ENCODE assay signal across 11 cellular contexts in the genomic region with DNA sequence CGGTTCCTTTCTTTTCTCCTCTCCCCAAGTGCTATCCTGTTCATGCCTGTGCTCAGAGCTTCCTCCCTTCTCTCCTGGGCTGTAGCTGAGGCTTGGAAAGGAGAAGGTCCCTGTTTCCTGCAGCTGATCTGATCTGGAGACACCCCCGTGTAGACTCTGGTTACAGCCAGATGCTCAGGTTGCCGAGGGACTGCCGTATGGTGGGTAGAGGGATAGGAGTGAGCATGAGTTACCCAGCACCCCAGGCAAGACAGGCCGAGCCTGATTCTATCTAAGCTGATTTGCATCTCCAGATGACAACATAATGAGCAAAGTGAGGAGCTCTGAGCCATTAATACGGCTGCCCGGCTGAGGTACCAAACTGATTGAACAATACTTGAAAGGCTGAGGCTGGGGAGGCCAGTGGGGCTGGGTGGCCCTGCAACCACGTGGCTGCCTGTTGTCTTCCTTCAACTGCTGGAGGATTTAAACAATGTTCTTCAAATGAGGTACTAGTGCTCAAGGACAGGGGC.
DNase-seq lines count a peak whose midpoint lies in the region; TF ChIP-seq lines count a peak whose summit lies in the region.
"Had no signal": no experiment of that assay in that cellular context is flagged by ENCODE, and none has a peak within 500 bp of the region (broad histone marks: within the 10 kb centered on the region; RNA-seq: fewer than 3 reads in every experiment).

No MANE protein-coding gene starts in this region.

- H3K4me3 ChIP-seq in mammary epithelial cell (replicated peaks in 1 of 3; ENCODE audit: insufficient read depth in 1 of 3, low read depth in 2 of 3, low read length in 3 of 3) = no peak overlapping the region
- H3K4me3 ChIP-seq in WERI-Rb-1 (ENCODE audit: low read depth, low read length) = peak overlapping the region; percentile 31

- no peaks in the 10 kb centered on the region for H3K9me3 Mint-ChIP-seq in MCF 10A (ENCODE audit: unreplicated experiment)

- H3K27ac ChIP-seq in mammary epithelial cell (ENCODE audit: insufficient read depth, low read depth, low read length) (no peak overlapping the region), WERI-Rb-1 (peak overlapping the region; percentile 98), layer of hippocampus (ENCODE audit: low read depth, low read length) (peak overlapping the region; percentile 75), substantia nigra (ENCODE audit: low read depth, low read length, poor library complexity, severe bottlenecking) (peak overlapping the region; percentile 39)

- dilution Hi-C loops in mammary epithelial cell (cut with HindIII; ENCODE audit: low sequenced_read_pairs) = no loop called here

- peak overlapping the region; percentile 57 for H3K27ac Mint-ChIP-seq in MCF 10A (ENCODE audit: low read depth, unreplicated experiment)

- BruUV-seq in MCF 10A (replicated peaks; lab: Mats Ljungman, UMichigan) (no TSS peak), mammary epithelial cell (replicated peaks; lab: Mats Ljungman, UMichigan) (no TSS peak)

- no peaks in the 10 kb centered on the region for H3K79me2 ChIP-seq in mammary epithelial cell (ENCODE audit: insufficient read depth, low read length)

- no peak overlapping the region for H2AFZ ChIP-seq in mammary epithelial cell (ENCODE audit: low read depth, low read length)

- H3K36me3 ChIP-seq in mammary epithelial cell (ENCODE audit: insufficient read depth, low read length) (no peaks in the 10 kb centered on the region), WERI-Rb-1 (peaks cover 90% of the 10 kb centered on the region)

- DNase-seq in MCF 10A (ENCODE audit: unreplicated experiment) (no peak), mammary epithelial cell (no peak), WERI-Rb-1 (peak; percentile 93), substantia nigra (lab: John Stamatoyannopoulos, UW) (no peak), islet precursor cell (no peak), NCI-H1048 (lab: John Stamatoyannopoulos, UW) (no peak)
- no peak for DNase-seq in stimulated activated naive CD4-positive, alpha-beta T cell (lab: John Stamatoyannopoulos, UW)
- DNase-seq: KG1; NK-92 treated with Interleukin-12 subunit alpha and Interleukin-12 subunit beta, amount 100 ng/mL, for 24 hours; stimulated activated CD4-positive, alpha-beta T cell treated with anti-CD3 and anti-CD28 coated beads, Interleukin-12 subunit alpha, Interleukin-12 subunit beta, amount 100 ng/mL, for 4 hours had no signal

- H3K4me2 ChIP-seq in mammary epithelial cell (ENCODE audit: insufficient read depth, low read depth, low read length) = no peak overlapping the region

- H3K4me1 ChIP-seq in mammary epithelial cell (ENCODE audit: insufficient read depth, low read length) = peaks cover 5% of the 10 kb centered on the region

- H3K27me3 ChIP-seq in mammary epithelial cell (ENCODE audit: insufficient read depth, low read length) = no peaks in the 10 kb centered on the region
- no peaks in the 10 kb centered on the region for H3K27me3 ChIP-seq in WERI-Rb-1 (ENCODE audit: insufficient read depth, low read depth, severe bottlenecking)
- no peaks in the 10 kb centered on the region for H3K27me3 ChIP-seq in layer of hippocampus (ENCODE audit: control insufficient read depth, insufficient read depth, low read length)

- WGBS in mammary epithelial cell (ENCODE audit: low coverage, missing lambda C conversion rate) = 40% methylated on average over 8 of the region's 8 CpGs

- H3K9ac ChIP-seq in mammary epithelial cell (ENCODE audit: insufficient read depth, low read length) = no peak overlapping the region

- peaks cover 25% of the 10 kb centered on the region for H3K36me3 Mint-ChIP-seq in MCF 10A (ENCODE audit: insufficient read depth, unreplicated experiment)

- H4K20me1 ChIP-seq in mammary epithelial cell (ENCODE audit: insufficient read depth, low read length) = no peaks in the 10 kb centered on the region

- CTCF ChIA-PET in MCF 10A (lab: Yijun Ruan, JAX) (interaction anchor here (0.6 kb wide), 1 partner anchor 220 kb away, joined by 3 read pairs; no protein-coding TSS in a partner anchor), mammary epithelial cell (lab: Charles Lee; ENCODE audit: low non-redundant PET) (no interaction called here)

- peaks cover 5% of the 10 kb centered on the region for H3K4me1 Mint-ChIP-seq in MCF 10A (ENCODE audit: insufficient read depth, unreplicated experiment)

- POLR2A ChIA-PET in MCF 10A (lab: Yijun Ruan, JAX) = interaction anchor here (1.5 kb wide), 1 partner anchor 44 kb away, joined by 3 read pairs; no protein-coding TSS in a partner anchor

- no peak overlapping the region for H3K4me3 Mint-ChIP-seq in MCF 10A (ENCODE audit: unreplicated experiment)

- no peaks in the 10 kb centered on the region for H3K27me3 Mint-ChIP-seq in MCF 10A (ENCODE audit: insufficient read depth, unreplicated experiment)

- H3K9me3 ChIP-seq in mammary epithelial cell (replicated peaks; ENCODE audit: insufficient read depth, low read length) (no peaks in the 10 kb centered on the region), WERI-Rb-1 (ENCODE audit: severe bottlenecking) (no peaks in the 10 kb centered on the region)

- in situ Hi-C loops in mammary epithelial cell (cut with MboI; ENCODE audit: low sequenced_read_pairs in 2 of 2) = loop anchor here in 1 of 2 donors (25.0 kb wide), 1 partner anchor 238 kb away; a partner anchor contains a TSS

- intact Hi-C loops in MCF 10A (cut with micrococcal nuclease) (no loop called here), mammary epithelial cell (cut with micrococcal nuclease) (loop anchor here (10.0 kb wide), 1 partner anchor 115 kb away; no protein-coding TSS in a partner anchor)

- TF ChIP-seq CTCF in MCF 10A (IDR thresholded peaks at IDR 0.05; ENCODE audit: unreplicated experiment) = no peak
- TF ChIP-seq CTCF in mammary epithelial cell (conservative IDR thresholded peaks at IDR 0.05 in 1 of 2, IDR thresholded peaks at IDR 0.05 in 1 of 2; ENCODE audit: extremely low read depth in 1 of 2, insufficient read depth in 1 of 2, low read depth in 1 of 2, low read length in 2 of 2) = no peak
- TF ChIP-seq CTCF in WERI-Rb-1 (IDR thresholded peaks at IDR 0.05; ENCODE audit: low read depth, low read length) = no peak
